In genomic region chr18:26549486-26550435, GRCh38 we compare ENCODE assay signal across 1 cellular context.
TF ChIP-seq lines count a peak whose summit lies in the region.

No MANE protein-coding gene starts in this region.

TF ChIP-seq in IMR-90, 13 proteins besides CTCF, POLR2A, EP300 and RAD21 (continued from another document):
- TF ChIP-seq MAZ (IDR thresholded peaks at IDR 0.05; ENCODE audit: borderline replicate concordance, low read depth, low read length) (no peak), CHD1 (IDR thresholded peaks at IDR 0.05; ENCODE audit: low read depth, low read length) (no peak), RCOR1 (IDR thresholded peaks at IDR 0.05; ENCODE audit: insufficient replicate concordance, low read length) (no peak), MAFK (IDR thresholded peaks at IDR 0.05; ENCODE audit: low read depth, low read length) (no peak), ELK1 (IDR thresholded peaks at IDR 0.05; ENCODE audit: borderline replicate concordance, low read depth, low read length) (no peak), USF2 (IDR thresholded peaks at IDR 0.05; ENCODE audit: low read depth, low read length) (no peak), MXI1 (IDR thresholded peaks at IDR 0.05; ENCODE audit: borderline replicate concordance, low read depth, low read length) (no peak), CEBPB (IDR thresholded peaks at IDR 0.05; ENCODE audit: low read depth, low read length) (no peak), NFE2L2 (IDR thresholded peaks at IDR 0.05; ENCODE audit: low read depth, low read length) (no peak)
